28 cellular contexts compared by ENCODE assay signal in genomic region chr15:69876556-69876955, GRCh38.
"Had no signal": no experiment of that assay in that cellular context is flagged by ENCODE, and none has a peak within 500 bp of the region (broad histone marks: within the 10 kb centered on the region; RNA-seq: fewer than 3 reads in every experiment).

No MANE protein-coding gene starts in this region.

- H3K27ac ChIP-seq: ascending aorta, cardiac muscle cell, RWPE1 had no signal

- ATAC-seq: activated CD4-positive, alpha-beta T cell treated with anti-CD3 and anti-CD28 coated beads for 36 hours; activated CD8-positive, alpha-beta T cell treated with anti-CD3 and anti-CD28 coated beads, Interleukin-2, amount 10 ng/mL, durations not matched to agents 7 days and 5 days; PC-3 had no signal

- H3K4me1 ChIP-seq: ascending aorta had no signal

- H3K4me1 Mint-ChIP-seq: activated CD4-positive, alpha-beta T cell treated with anti-CD3 and anti-CD28 coated beads for 36 hours; activated CD4-positive, alpha-beta T cell treated with anti-CD3 and anti-CD28 coated beads, Interleukin-2, amount 10 ng/mL, durations not matched to agents 7 days and 5 days; activated naive CD4-positive, alpha-beta T cell treated with anti-CD3 and anti-CD28 coated beads, Interleukin-2, amount 50 U/mL, for 24 hours; activated naive CD8-positive, alpha-beta T cell treated with anti-CD3 and anti-CD28 coated beads, Interleukin-2, amount 10 ng/mL, durations not matched to agents 7 days and 5 days; central memory CD8-positive, alpha-beta T cell had no signal

- H3K27me3 ChIP-seq: ascending aorta, cardiac muscle cell had no signal

- DNase-seq: activated CD4-positive, alpha-beta T cell treated with anti-CD3 and anti-CD28 coated beads for 36 hours; activated CD4-positive, alpha-beta T cell treated with anti-CD3 and anti-CD28 coated beads, Interleukin-2, amount 10 ng/mL, durations not matched to agents 7 days and 5 days; activated CD4-positive, alpha-beta T cell treated with anti-CD3 and anti-CD28 coated beads, Interleukin-2, amount 50 U/mL, for 48 hours; activated CD8-positive, alpha-beta T cell treated with anti-CD3 and anti-CD28 coated beads, Interleukin-2, amount 10 ng/mL, durations not matched to agents 7 days and 5 days; activated gamma-delta T cell; activated naive CD4-positive, alpha-beta T cell treated with Interleukin-2 at 50 U/mL for 16 hours; activated naive CD8-positive, alpha-beta T cell treated with anti-CD3 and anti-CD28 coated beads, Interleukin-2, amount 10 ng/mL, durations not matched to agents 7 days and 5 days; activated T-cell treated with anti-CD3 and anti-CD28 coated beads, Interleukin-2, amount 50 U/mL, for 24 hours; amygdala; Karpas-422; NCI-H1105; NCI-H1417 treated with DMSO at 0.1 percent for 48 hours; NCI-H187 treated with DMSO at 0.1 percent for 48 hours; NCI-H2081; NCI-H2171 treated with DMSO at 0.1 percent for 48 hours; NCI-H226; NCI-H524 treated with DMSO at 0.1 percent for 48 hours; NK-92 treated with Interleukin-12 subunit alpha and Interleukin-12 subunit beta, amount 100 ng/mL, for 24 hours; PC-3; SIG-M5 had no signal

- H3K36me3 Mint-ChIP-seq: activated naive CD4-positive, alpha-beta T cell treated with anti-CD3 and anti-CD28 coated beads, Interleukin-2, amount 50 U/mL, for 24 hours; activated naive CD8-positive, alpha-beta T cell treated with anti-CD3 and anti-CD28 coated beads, Interleukin-2, amount 10 ng/mL, durations not matched to agents 7 days and 5 days had no signal

- H3K4me3 Mint-ChIP-seq: activated CD4-positive, alpha-beta T cell treated with anti-CD3 and anti-CD28 coated beads for 36 hours; activated CD4-positive, alpha-beta T cell treated with anti-CD3 and anti-CD28 coated beads, Interleukin-2, amount 10 ng/mL, durations not matched to agents 7 days and 5 days; activated CD8-positive, alpha-beta T cell treated with anti-CD3 and anti-CD28 coated beads, Interleukin-2, amount 10 ng/mL, durations not matched to agents 7 days and 5 days; activated naive CD4-positive, alpha-beta T cell treated with anti-CD3 and anti-CD28 coated beads, Interleukin-2, amount 50 U/mL, for 24 hours; activated naive CD8-positive, alpha-beta T cell treated with anti-CD3 and anti-CD28 coated beads, Interleukin-2, amount 10 ng/mL, durations not matched to agents 7 days and 5 days; activated T-cell treated with anti-CD3 and anti-CD28 coated beads, Interleukin-2, amount 50 U/mL, for 24 hours; central memory CD8-positive, alpha-beta T cell; T-helper 1 cell treated with Interleukin-12 subunit alpha and Interleukin-12 subunit beta and Interleukin-4 antibody, amounts not matched to agents 30 μg/mL and 1 μg/mL, for 36 hours; T-helper 2 cell treated with Interferon-gamma antibody and Interleukin-4, amounts not matched to agents 5 μg/mL and 100 μg/mL, for 36 hours had no signal

- H3K36me3 ChIP-seq: ascending aorta, cardiac muscle cell had no signal

- H3K27me3 Mint-ChIP-seq: activated CD4-positive, alpha-beta T cell treated with anti-CD3 and anti-CD28 coated beads for 36 hours; activated naive CD4-positive, alpha-beta T cell treated with anti-CD3 and anti-CD28 coated beads, Interleukin-2, amount 50 U/mL, for 24 hours; activated T-cell treated with anti-CD3 and anti-CD28 coated beads, Interleukin-2, amount 50 U/mL, for 24 hours had no signal

- H3K4me3 ChIP-seq: ascending aorta, cardiac muscle cell had no signal

- H3K27ac Mint-ChIP-seq: activated CD4-positive, alpha-beta T cell treated with anti-CD3 and anti-CD28 coated beads for 36 hours; activated CD4-positive, alpha-beta T cell treated with anti-CD3 and anti-CD28 coated beads, Interleukin-2, amount 10 ng/mL, durations not matched to agents 7 days and 5 days; activated CD8-positive, alpha-beta T cell treated with anti-CD3 and anti-CD28 coated beads, Interleukin-2, amount 10 ng/mL, durations not matched to agents 7 days and 5 days; activated naive CD4-positive, alpha-beta T cell treated with anti-CD3 and anti-CD28 coated beads, Interleukin-2, amount 50 U/mL, for 24 hours; activated naive CD8-positive, alpha-beta T cell treated with anti-CD3 and anti-CD28 coated beads, Interleukin-2, amount 10 ng/mL, durations not matched to agents 7 days and 5 days; activated T-cell treated with anti-CD3 and anti-CD28 coated beads, Interleukin-2, amount 50 U/mL, for 24 hours; activated T-helper 2 cell treated with anti-CD3 and anti-CD28 coated beads, Interferon-gamma antibody, Interleukin-2, Interleukin-4, amounts not matched to agents 10 μg/mL and 5 μg/mL and 100 μg/mL, durations not matched to agents 14 hours and 24 hours and 36 hours; T-helper 1 cell treated with Interleukin-12 subunit alpha and Interleukin-12 subunit beta and Interleukin-4 antibody, amounts not matched to agents 30 μg/mL and 1 μg/mL, for 36 hours; T-helper 2 cell treated with Interferon-gamma antibody and Interleukin-4, amounts not matched to agents 5 μg/mL and 100 μg/mL, for 36 hours had no signal
